8 cellular contexts compared by ENCODE assay signal in the genomic region with DNA sequence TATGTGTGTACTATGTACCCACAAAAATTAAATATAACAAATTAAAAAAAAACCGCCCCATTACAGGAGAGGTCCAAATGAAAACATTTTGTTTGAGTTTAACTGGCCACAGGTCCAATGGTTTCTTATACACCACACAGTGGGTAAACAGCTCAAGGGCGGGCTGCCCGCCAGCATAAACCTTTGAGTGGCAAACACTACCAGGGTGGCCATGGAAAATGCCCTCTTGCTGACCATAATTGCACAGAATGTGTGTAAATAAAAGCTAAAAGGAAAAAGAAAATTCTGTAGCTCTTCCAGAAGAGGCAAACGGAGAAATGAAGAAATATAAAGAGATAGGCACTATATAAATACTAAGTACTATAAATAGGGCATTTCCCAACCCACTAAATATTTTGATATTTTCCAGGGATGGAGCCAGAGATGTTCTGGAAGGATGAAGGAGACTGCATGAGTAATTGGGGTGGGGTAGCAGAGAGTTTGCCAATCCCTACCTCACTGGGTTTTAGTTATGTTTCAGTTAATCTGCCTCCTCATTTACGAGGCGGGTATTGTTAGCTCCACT. TPM values are rescaled to one million over a fixed set of nuclear protein-coding genes. Genes with fewer than 3 reads are reported as not detected.
DNase-seq lines count a peak whose midpoint lies in the region; ATAC-seq and TF ChIP-seq lines count a peak whose summit lies in the region.

No MANE protein-coding gene starts in this region.

- POLR2A ChIA-PET in activated CD4-positive, alpha-beta memory T cell treated with anti-CD3 and anti-CD28 coated beads, Interleukin-2, amount 10 ng/mL, durations not matched to agents 7 days and 5 days (lab: Charles Lee) = interaction anchor here (1.0 to 2.2 kb wide), 4 partner anchors 11 to 122 kb away, joined by 4 to 9 read pairs (median 8); partner anchors contain the start of gene AARS2

- DNase-seq in SHP77 (lab: John Stamatoyannopoulos, UW) (peak; percentile 14 to 18), SHP77 treated with DMSO at 0.1 percent for 48 hours (lab: John Stamatoyannopoulos, UW) (no peak), heart left ventricle (no peak), RPMI8226 (no peak)
- DNase-seq in activated CD4-positive, alpha-beta memory T cell treated with anti-CD3 and anti-CD28 coated beads, Interleukin-2, amount 10 ng/mL, durations not matched to agents 7 days and 5 days = no peak

- no peak overlapping the region for H3K27ac Mint-ChIP-seq in activated CD4-positive, alpha-beta memory T cell treated with anti-CD3 and anti-CD28 coated beads, Interleukin-2, amount 10 ng/mL, durations not matched to agents 7 days and 5 days

- CTCF ChIA-PET in activated CD4-positive, alpha-beta memory T cell treated with anti-CD3 and anti-CD28 coated beads, Interleukin-2, amount 10 ng/mL, durations not matched to agents 7 days and 5 days (lab: Charles Lee) = interaction anchor here (1.4 kb wide), 1 partner anchor 73 kb away, joined by 3 read pairs; the partner anchor contains the start of gene AARS2

- no peak for TF ChIP-seq CTCF in heart left ventricle (IDR thresholded peaks at IDR 0.05)

- peaks cover 5 to 36% (median 25%) of the 10 kb centered on the region in 12 donors for H3K4me1 ChIP-seq in heart left ventricle
- H3K4me1 ChIP-seq in skeletal muscle satellite cell (ENCODE audit: control insufficient read depth, insufficient read depth, low read length) = peaks cover 22% of the 10 kb centered on the region

- H3K9ac ChIP-seq in skeletal muscle satellite cell (ENCODE audit: low read depth, low read length) = peak overlapping the region; percentile 92

- ATAC-seq in heart left ventricle = peak in 3 of 4 donors; percentile 2 to 32 (median 14)
- no peak for ATAC-seq in activated CD4-positive, CD25-positive, alpha-beta regulatory T cell treated with anti-CD3 and anti-CD28 coated beads, Interleukin-2, amount 50 U/mL, for 24 hours
- ATAC-seq in GM19397 (IDR thresholded peaks at IDR 0.05; ENCODE audit: unreplicated experiment) = no peak

- H3K36me3 ChIP-seq in heart left ventricle (peaks cover 0 to 15% (median 10%) of the 10 kb centered on the region in 9 donors), skeletal muscle satellite cell (ENCODE audit: insufficient read depth, low read length) (peaks cover 7% of the 10 kb centered on the region)

- TF ChIP-seq POLR2A in heart left ventricle (IDR thresholded peaks at IDR 0.05) = no peak

- peak overlapping the region; percentile 99 for H3K4me3 Mint-ChIP-seq in activated CD4-positive, alpha-beta memory T cell treated with anti-CD3 and anti-CD28 coated beads, Interleukin-2, amount 10 ng/mL, durations not matched to agents 7 days and 5 days

- peak overlapping the region; percentile 81 to 99 (median 96) for H3K27ac ChIP-seq in heart left ventricle

- peaks cover 11% of the 10 kb centered on the region for H3K27me3 Mint-ChIP-seq in activated CD4-positive, alpha-beta memory T cell treated with anti-CD3 and anti-CD28 coated beads, Interleukin-2, amount 10 ng/mL, durations not matched to agents 7 days and 5 days

- H3K9me3 ChIP-seq in heart left ventricle (no peaks in the 10 kb centered on the region), skeletal muscle satellite cell (replicated peaks; ENCODE audit: low read length) (no peaks in the 10 kb centered on the region)

- H3K27me3 ChIP-seq in heart left ventricle = no peaks in the 10 kb centered on the region
- H3K27me3 ChIP-seq in skeletal muscle satellite cell (ENCODE audit: control insufficient read depth, insufficient read depth, low read length) = no peaks in the 10 kb centered on the region

- intact Hi-C loops in heart left ventricle (cut with DNase I) = loop anchor here in 1 of 10 donors (2.0 kb wide), 1 partner anchor 74 kb away; the partner anchor contains the start of gene AARS2

- H3K9me3 Mint-ChIP-seq in activated CD4-positive, alpha-beta memory T cell treated with anti-CD3 and anti-CD28 coated beads, Interleukin-2, amount 10 ng/mL, durations not matched to agents 7 days and 5 days = no peaks in the 10 kb centered on the region

- peaks cover 27% of the 10 kb centered on the region for H3K36me3 Mint-ChIP-seq in activated CD4-positive, alpha-beta memory T cell treated with anti-CD3 and anti-CD28 coated beads, Interleukin-2, amount 10 ng/mL, durations not matched to agents 7 days and 5 days (ENCODE audit: low read depth)

- peak overlapping the region; percentile 90 for H3K4me2 ChIP-seq in skeletal muscle satellite cell (ENCODE audit: low read length)

- H3K4me1 Mint-ChIP-seq in activated CD4-positive, alpha-beta memory T cell treated with anti-CD3 and anti-CD28 coated beads, Interleukin-2, amount 10 ng/mL, durations not matched to agents 7 days and 5 days = peaks cover 38% of the 10 kb centered on the region

- 62 to 72% (median 64%) methylated on average over 6 of the region's 6 CpGs for WGBS in heart left ventricle, 4 donors

- peak overlapping the region in 10 of 12 donors; percentile 60 to 97 (median 93) for H3K4me3 ChIP-seq in heart left ventricle
- H3K4me3 ChIP-seq in skeletal muscle satellite cell (ENCODE audit: low read length) = peak overlapping the region; percentile 82

RNA-seq across cellular contexts. Expression of gene CDC5L, which starts 1.1 kb away (rescaled TPM):
- total RNA-seq in activated CD4-positive, alpha-beta memory T cell treated with anti-CD3 and anti-CD28 coated beads, Interleukin-2, amount 10 ng/mL, durations not matched to agents 7 days and 5 days = 10 to 100 TPM; 23.8 to 24.2 TPM
- 10 to 100 TPM; 17.3 to 24.8 (median 18.8) TPM for total RNA-seq in heart left ventricle
- 10 to 100 TPM in 1 of 2 donors, 1 to 10 TPM in 1; 5.8 to 15.6 TPM for polyA plus RNA-seq in heart left ventricle
- total RNA-seq in skeletal muscle satellite cell (2012; rRNA removed) = 18.6 and 19.3 TPM in 2 replicates

RNA-seq across cellular contexts. Expression of gene SPATS1, which starts 44.0 kb away (rescaled TPM):
- not detected for total RNA-seq in activated CD4-positive, alpha-beta memory T cell treated with anti-CD3 and anti-CD28 coated beads, Interleukin-2, amount 10 ng/mL, durations not matched to agents 7 days and 5 days
- total RNA-seq in heart left ventricle = not detected
- not detected for polyA plus RNA-seq in heart left ventricle
- not detected in 2 replicates for total RNA-seq in skeletal muscle satellite cell (2012; rRNA removed)

Comparison
In these comparisons a context has a peak if more than half of its experiments do, and no peak if none do; other contexts are left out.
1. DNase-seq: peak in SHP77 (2 of 2); none in SHP77 treated with DMSO at 0.1 percent for 48 hours (single experiment), activated CD4-positive, alpha-beta memory T cell treated with anti-CD3 and anti-CD28 coated beads, Interleukin-2, amount 10 ng/mL, durations not matched to agents 7 days and 5 days (single experiment), heart left ventricle (0 of 5) and RPMI8226 (single experiment).
2. ATAC-seq: peak in heart left ventricle (3 of 4); none in activated CD4-positive, CD25-positive, alpha-beta regulatory T cell treated with anti-CD3 and anti-CD28 coated beads, Interleukin-2, amount 50 U/mL, for 24 hours (0 of 2) and GM19397 (single experiment).